In the genomic region with DNA sequence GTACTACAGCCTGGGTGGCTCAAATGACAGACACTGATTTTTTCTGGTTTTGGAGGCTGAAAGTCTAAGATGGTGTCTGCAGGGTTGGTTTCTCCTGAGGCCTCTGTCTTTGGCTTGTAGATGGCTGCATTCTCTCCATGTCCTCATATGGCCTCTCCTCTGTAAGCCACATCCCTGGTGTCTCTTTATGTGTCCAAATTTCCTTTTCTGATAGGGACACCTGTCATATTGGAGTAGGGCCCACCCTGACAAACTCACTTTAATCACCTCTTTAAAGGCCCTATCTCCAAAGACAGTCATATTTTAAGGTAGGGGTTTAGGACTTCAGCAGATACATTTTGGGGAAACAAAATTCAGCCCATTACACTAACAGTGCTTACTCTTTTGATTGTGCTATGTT, we compare ENCODE assay signal across 8 cellular contexts. TPM values are rescaled to one million over a fixed set of nuclear protein-coding genes. Genes with fewer than 3 reads are reported as not detected.
"Had no signal": no experiment of that assay in that cellular context is flagged by ENCODE, and none has a peak within 500 bp of the region (broad histone marks: within the 10 kb centered on the region; RNA-seq: fewer than 3 reads in every experiment).

No MANE protein-coding gene starts in this region.

- H3K4me3 ChIP-seq: GM23248, HAP-1 had no signal

- H2AFZ ChIP-seq: GM23248 had no signal

- H3K4me1 ChIP-seq: HAP-1 had no signal

- H3K9ac ChIP-seq: GM23248 had no signal

- FAIRE-seq: HepG2 had no signal

- H3K27ac ChIP-seq: GM23248, HL-60 had no signal

- H3K36me3 ChIP-seq: HAP-1 had no signal

- DNase-seq: GM23248, GOT3, HFFc6, KBM-7 had no signal

- H3K9me3 ChIP-seq: HAP-1 had no signal

RNA-seq across cellular contexts. Expression of a gene that starts 32.0 kb away (rescaled TPM):
- polyA plus RNA-seq: IgD-negative memory B cell had no signal
